In the genomic region with DNA sequence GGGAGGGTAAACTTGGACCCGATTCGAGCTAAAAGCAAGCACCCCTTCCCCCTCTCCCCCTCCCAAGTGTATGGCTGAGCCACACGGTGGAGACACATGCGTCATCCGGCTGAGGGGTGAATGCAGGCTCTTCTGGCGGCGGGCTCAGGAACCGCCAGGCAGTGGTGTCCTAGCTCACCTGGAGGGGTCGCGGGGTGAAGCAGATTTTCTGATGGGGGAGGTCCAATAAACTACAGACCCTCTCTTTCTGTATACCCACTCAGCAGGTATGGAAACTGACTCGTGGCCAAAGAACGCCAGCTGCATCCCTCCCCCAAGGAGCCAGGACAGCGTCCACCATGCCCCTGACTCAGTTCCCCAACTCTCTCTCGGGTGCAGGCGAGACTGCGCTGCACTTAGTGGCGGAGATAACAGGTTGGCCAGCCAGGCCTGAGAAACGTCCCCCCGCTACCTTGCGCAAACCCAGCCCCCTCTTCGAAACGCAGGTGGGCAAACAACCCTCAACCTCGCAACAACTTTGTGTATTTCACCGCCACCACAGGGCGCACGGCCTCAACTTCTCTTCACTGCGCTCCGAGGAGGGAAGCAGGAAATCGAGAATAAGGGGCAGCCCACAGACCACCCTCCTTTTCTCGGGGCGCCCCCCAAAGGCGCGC, we compare ENCODE assay signal across 9 cellular contexts. TPM values are rescaled to one million over a fixed set of nuclear protein-coding genes. Genes with fewer than 3 reads are reported as not detected.
A peak's percentile ranks its signal among the peaks of the same experiment; 100 is the strongest.
DNase-seq lines count a peak whose midpoint lies in the region; ATAC-seq and TF ChIP-seq lines count a peak whose summit lies in the region.
"Had no signal": no experiment of that assay in that cellular context is flagged by ENCODE, and none has a peak within 500 bp of the region (broad histone marks: within the 10 kb centered on the region; RNA-seq: fewer than 3 reads in every experiment).

No MANE protein-coding gene starts in this region.

- H2BK5ac ChIP-seq in mesenchymal stem cell (ENCODE audit: low read depth, low read length, poor library complexity, severe bottlenecking), result no peak overlapping the region

- H3K9me3 ChIP-seq in NT2/D1 (ENCODE audit: insufficient read depth, low read length), result no peaks in the 10 kb centered on the region
- no peaks in the 10 kb centered on the region for H3K9me3 ChIP-seq in mesenchymal stem cell (ENCODE audit: control insufficient read depth, low read length)
- no peaks in the 10 kb centered on the region for H3K9me3 ChIP-seq in upper lobe of right lung

- H3K9me3 Mint-ChIP-seq in effector memory CD8-positive, alpha-beta T cell, result no peaks in the 10 kb centered on the region

- peak overlapping the region; percentile 27 for H4K8ac ChIP-seq in mesenchymal stem cell (ENCODE audit: low read length)

- no peaks in the 10 kb centered on the region for H3K36me3 Mint-ChIP-seq in effector memory CD8-positive, alpha-beta T cell (ENCODE audit: insufficient read depth)

- peak overlapping the region; percentile 57 to 59 for H2BK12ac ChIP-seq in mesenchymal stem cell (ENCODE audit: low read length in 2 of 2)

- H3K4me1 ChIP-seq in NT2/D1 (ENCODE audit: insufficient read depth, insufficient read length) (peaks cover 5% of the 10 kb centered on the region), mesenchymal stem cell (ENCODE audit: control insufficient read depth, insufficient read depth, low read depth, low read length) (peaks cover 26% of the 10 kb centered on the region), upper lobe of right lung (peaks cover 9% of the 10 kb centered on the region)

- no peak overlapping the region for H2BK15ac ChIP-seq in mesenchymal stem cell (ENCODE audit: low read depth, poor library complexity, severe bottlenecking)

- H3K4me3 ChIP-seq in NT2/D1 (ENCODE audit: insufficient read length, low read depth), result peak overlapping the region; percentile 93
- H3K4me3 ChIP-seq in mesenchymal stem cell (ENCODE audit: insufficient read depth in 1 of 2, low read depth in 1 of 2, low read length in 2 of 2), result peak overlapping the region; percentile 70 to 97
- peak overlapping the region; percentile 80 for H3K4me3 ChIP-seq in upper lobe of right lung

- peak overlapping the region; percentile 66 for H2AFZ ChIP-seq in mesenchymal stem cell (ENCODE audit: low read depth, low read length)

- peak overlapping the region in 1 of 2 experiments; percentile 58 for H3K14ac ChIP-seq in mesenchymal stem cell (ENCODE audit: low read length in 2 of 2)

- intact Hi-C loops in upper lobe of right lung (cut with DNase I), result no loop called here

- H3K4me1 Mint-ChIP-seq in effector memory CD8-positive, alpha-beta T cell (ENCODE audit: low read depth in 2 of 2), result peaks cover 7 to 15% of the 10 kb centered on the region in 2 donors

- H3K23ac ChIP-seq in mesenchymal stem cell (ENCODE audit: low read length in 2 of 2), result peak overlapping the region in 1 of 2 experiments; percentile 48

- no peak overlapping the region for H3K27ac Mint-ChIP-seq in effector memory CD8-positive, alpha-beta T cell
- H3K27ac Mint-ChIP-seq: activated naive CD8-positive, alpha-beta T cell treated with anti-CD3 and anti-CD28 coated beads, Interleukin-2, amount 10 ng/mL, durations not matched to agents 7 days and 5 days had no signal

- no peaks in the 10 kb centered on the region for H3K27me3 ChIP-seq in NT2/D1 (ENCODE audit: insufficient read depth, insufficient read length)
- H3K27me3 ChIP-seq in mesenchymal stem cell (ENCODE audit: control insufficient read depth in 1 of 2, insufficient read depth in 1 of 2, low read length in 2 of 2), result no peaks in the 10 kb centered on the region
- H3K27me3 ChIP-seq in upper lobe of right lung, result no peaks in the 10 kb centered on the region

- no peak for ATAC-seq in effector memory CD8-positive, alpha-beta T cell (replicated peaks)
- ATAC-seq in upper lobe of right lung (peak; percentile 53), GM21723 (IDR thresholded peaks at IDR 0.05; ENCODE audit: unreplicated experiment) (no peak)

- peaks cover 4% of the 10 kb centered on the region for H3K36me3 ChIP-seq in NT2/D1 (ENCODE audit: insufficient read depth, insufficient read length, low read length)
- no peaks in the 10 kb centered on the region for H3K36me3 ChIP-seq in mesenchymal stem cell (ENCODE audit: control insufficient read depth in 1 of 2, insufficient read depth in 2 of 2, low read depth in 1 of 2, low read length in 2 of 2)
- H3K36me3 ChIP-seq in upper lobe of right lung, result no peaks in the 10 kb centered on the region

- peak; percentile 24 for TF ChIP-seq CTCF in upper lobe of right lung (IDR thresholded peaks at IDR 0.05)
- TF ChIP-seq CTCF in GM10266 (IDR thresholded peaks at IDR 0.05; ENCODE audit: control insufficient read depth, insufficient read depth, low read depth, missing control alignments), result no peak

- peak overlapping the region; percentile 90 for H3K4me2 ChIP-seq in mesenchymal stem cell (ENCODE audit: low read length, poor library complexity, severe bottlenecking)

- peak overlapping the region; percentile 44 to 78 for H3K18ac ChIP-seq in mesenchymal stem cell (ENCODE audit: low read depth in 1 of 2, low read length in 2 of 2)

- H2AK5ac ChIP-seq in mesenchymal stem cell (ENCODE audit: low read length, severe bottlenecking), result no peak overlapping the region

- peak overlapping the region; percentile 13 to 36 for H3K4ac ChIP-seq in mesenchymal stem cell (ENCODE audit: low read depth in 1 of 2, low read length in 2 of 2)

- no peak overlapping the region for H2BK120ac ChIP-seq in mesenchymal stem cell (ENCODE audit: low read depth, low read length)

- peaks cover 12% of the 10 kb centered on the region for H3K79me1 ChIP-seq in mesenchymal stem cell (replicated peaks; ENCODE audit: low read length, poor library complexity, severe bottlenecking)

- peak overlapping the region; percentile 94 for H3K9ac ChIP-seq in NT2/D1 (ENCODE audit: insufficient read length, low read depth)
- H3K9ac ChIP-seq in mesenchymal stem cell (ENCODE audit: low read length), result peak overlapping the region; percentile 93

- H3K4me3 Mint-ChIP-seq in effector memory CD8-positive, alpha-beta T cell, result peak overlapping the region; percentile 74 to 79

- DNase-seq in NCI-H2196 (lab: John Stamatoyannopoulos, UW; ENCODE audit: unreplicated experiment) (peak; percentile 8), NCI-H2196 treated with DMSO at 0.1 percent for 48 hours (lab: John Stamatoyannopoulos, UW; ENCODE audit: unreplicated experiment) (no peak), NT2/D1 (ENCODE audit: low read depth, low spot score) (peak; percentile 58), mesenchymal stem cell (peak; percentile 67), upper lobe of right lung (peak; percentile 78), GM10266 (ENCODE audit: extremely low spot score) (no peak)
- no peak for DNase-seq in effector memory CD8-positive, alpha-beta T cell

- H3K27me3 Mint-ChIP-seq in effector memory CD8-positive, alpha-beta T cell, result peaks cover 63 to 78% of the 10 kb centered on the region in 2 donors

- H3K27ac ChIP-seq in mesenchymal stem cell (ENCODE audit: low read length, poor library complexity, severe bottlenecking) (no peak overlapping the region), upper lobe of right lung (peak overlapping the region; percentile 88)

- H4K91ac ChIP-seq in mesenchymal stem cell (ENCODE audit: low read length), result peak overlapping the region; percentile 70

- under 1% methylated on average over 25 of the region's 33 CpGs for WGBS in mesenchymal stem cell

RNA-seq across cellular contexts. Expression of gene MAGI1, which starts 1.3 kb away (rescaled TPM):
- 5.9 TPM for polyA plus RNA-seq in mesenchymal stem cell (2013, experiment 1 of 2)
- polyA plus RNA-seq in mesenchymal stem cell (2013, experiment 2 of 2), result 5.6 TPM
- 45.8 TPM for total RNA-seq in upper lobe of right lung
- total RNA-seq: activated naive CD8-positive, alpha-beta T cell treated with anti-CD3 and anti-CD28 coated beads, Interleukin-2, amount 10 ng/mL, durations not matched to agents 7 days and 5 days had no signal

Comparison
In these comparisons a context has a peak if more than half of its experiments do, and no peak if none do; other contexts are left out.
1. DNase-seq: peak in NCI-H2196 (single experiment), NT2/D1 (single experiment), mesenchymal stem cell (single experiment) and upper lobe of right lung (single experiment); none in NCI-H2196 treated with DMSO at 0.1 percent for 48 hours (single experiment), effector memory CD8-positive, alpha-beta T cell (0 of 3) and GM10266 (single experiment).
2. Peak in every context shown above with its lines, with median percentiles within 50 percentile points of each other: H3K4me3 ChIP-seq.